In the genomic region with DNA sequence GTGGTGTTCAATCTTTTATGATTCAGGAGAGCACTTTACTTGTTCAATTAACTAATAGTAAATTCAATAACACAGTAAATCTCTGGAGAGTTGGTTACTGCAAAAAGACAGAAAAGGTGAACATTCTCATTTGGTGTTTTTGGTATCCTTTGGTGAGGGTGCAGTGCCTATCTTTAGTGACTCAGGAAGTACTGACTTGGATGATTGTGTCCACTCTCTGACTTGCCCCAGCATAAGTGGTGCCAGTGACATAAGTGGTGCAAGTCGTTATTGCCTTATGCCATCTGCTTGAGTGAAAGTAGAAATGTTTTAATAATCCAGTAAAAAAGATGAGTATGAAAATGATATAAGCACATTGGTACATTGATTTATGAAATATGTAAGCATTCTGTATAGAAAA, we compare ENCODE assay signal across 19 cellular contexts. TPM values are rescaled to one million over a fixed set of nuclear protein-coding genes. Genes with fewer than 3 reads are reported as not detected.
"Had no signal": no experiment of that assay in that cellular context is flagged by ENCODE, and none has a peak within 500 bp of the region (broad histone marks: within the 10 kb centered on the region; RNA-seq: fewer than 3 reads in every experiment).

No MANE protein-coding gene starts in this region.

- ATAC-seq: naive thymus-derived CD8-positive, alpha-beta T cell; right cardiac atrium; stimulated activated effector memory CD8-positive, alpha-beta T cell treated with anti-CD3 and anti-CD28 coated beads, Interleukin-12 subunit alpha, Interleukin-12 subunit beta, amount 100 ng/mL, for 72 hours had no signal

- DNase-seq: dorsolateral prefrontal cortex; effector CD4-positive, alpha-beta T cell; head of caudate nucleus; left cardiac atrium; left ventricle myocardium inferior; lower lobe of right lung; naive thymus-derived CD8-positive, alpha-beta T cell; nephron progenitor cell; nucleus accumbens; right cardiac atrium; sigmoid colon; stimulated activated CD4-positive, alpha-beta T cell treated with anti-CD3 and anti-CD28 coated beads, Interleukin-2, amount 100 ng/mL, for 24 hours; stimulated activated CD4-positive, alpha-beta T cell treated with anti-CD3 and anti-CD28 coated beads, Interleukin-4, amount 100 ng/mL, for 24 hours; stimulated activated naive CD4-positive, alpha-beta T cell treated with Interleukin-2 at 50 U/mL for 16 hours; substantia nigra; testis; tibial artery had no signal

- H3K4me1 ChIP-seq: prostate gland, testis had no signal

- H3K27ac ChIP-seq: left ventricle myocardium inferior, lower lobe of right lung, prostate gland, sigmoid colon, testis had no signal

- H3K27me3 ChIP-seq: dorsolateral prefrontal cortex, sigmoid colon, testis, tibial artery had no signal

- H3K4me3 ChIP-seq: dorsolateral prefrontal cortex, left ventricle myocardium inferior, lower lobe of right lung, prostate gland, sigmoid colon, testis, tibial artery had no signal

- H3K36me3 ChIP-seq: prostate gland had no signal

- H3K9me3 ChIP-seq: left ventricle myocardium inferior, lower lobe of right lung, prostate gland, sigmoid colon, testis, tibial artery had no signal

RNA-seq across cellular contexts. Expression of a gene that starts 27.0 kb away (rescaled TPM):
- total RNA-seq: naive thymus-derived CD8-positive, alpha-beta T cell had no signal
- polyA plus RNA-seq: naive thymus-derived CD8-positive, alpha-beta T cell had no signal
